8 cellular contexts compared by ENCODE assay signal in the genomic region with DNA sequence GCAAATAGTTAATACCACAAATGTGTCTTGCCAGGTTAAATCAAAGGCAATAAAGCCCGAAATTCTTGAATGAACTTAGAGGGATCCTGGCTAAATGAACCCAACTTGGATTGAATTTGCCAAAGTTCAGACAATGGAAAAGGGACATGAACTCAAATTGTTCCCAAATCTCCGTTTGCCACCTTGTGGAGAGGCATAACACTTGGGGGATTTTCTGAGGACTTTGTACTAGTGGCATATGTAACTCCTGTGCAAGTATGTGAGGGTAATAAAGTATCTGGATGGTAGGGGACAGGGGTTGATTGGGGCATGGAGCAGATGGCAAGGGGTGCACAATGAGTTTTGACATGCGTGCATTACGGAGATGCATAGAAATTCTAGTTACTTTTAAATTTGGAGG. TPM values are rescaled to one million over a fixed set of nuclear protein-coding genes. Genes with fewer than 3 reads are reported as not detected.
A peak's percentile ranks its signal among the peaks of the same experiment; 100 is the strongest.
DNase-seq lines count a peak whose midpoint lies in the region; ATAC-seq and TF ChIP-seq lines count a peak whose summit lies in the region.

No MANE protein-coding gene starts in this region.

- H3K4me2 ChIP-seq in neural progenitor cell = peak overlapping the region; percentile 86

- H3K9ac ChIP-seq in endocrine pancreas (ENCODE audit: control insufficient read depth, insufficient read depth, low read length) (no peak overlapping the region), neural progenitor cell (no peak overlapping the region)

- H3K4me3 ChIP-seq in CD8-positive, alpha-beta T cell (ENCODE audit: low read depth, low read length) = peak overlapping the region; percentile 76
- H3K4me3 ChIP-seq in NB4 (ENCODE audit: low read depth, low read length) (peak overlapping the region; percentile 82), endocrine pancreas (ENCODE audit: control insufficient read depth, insufficient read depth, low read length) (peak overlapping the region; percentile 74), neural progenitor cell (peak overlapping the region; percentile 61), lower leg skin (ENCODE audit: low read depth, poor library complexity, severe bottlenecking) (no peak overlapping the region)

- H3F3A ChIP-seq in neural progenitor cell (ENCODE audit: low read depth) = peaks cover 4% of the 10 kb centered on the region

- H3K27ac Mint-ChIP-seq in CD8-positive, alpha-beta T cell = peak overlapping the region; percentile 97
- peak overlapping the region; percentile 89 for H3K27ac Mint-ChIP-seq in neural progenitor cell

- H3K79me2 ChIP-seq in neural progenitor cell (ENCODE audit: low read depth) = peaks cover 34% of the 10 kb centered on the region

- no peak for TF ChIP-seq POLR2A in NB4 (IDR thresholded peaks at IDR 0.05; ENCODE audit: extremely low read depth, insufficient read length)
- no peak for TF ChIP-seq POLR2A in lower leg skin (IDR thresholded peaks at IDR 0.05)

- CTCF ChIA-PET in CD8-positive, alpha-beta T cell (lab: Charles Lee) = interaction anchor here (1.3 kb wide), 1 partner anchor 195 kb away, joined by 3 read pairs; no protein-coding TSS in a partner anchor

- no peak overlapping the region for H3K27ac ChIP-seq in CD8-positive, alpha-beta T cell (ENCODE audit: low read depth, low read length)
- H3K27ac ChIP-seq in neural progenitor cell = no peak overlapping the region

- H3K36me3 Mint-ChIP-seq in CD8-positive, alpha-beta T cell = peaks cover 10% of the 10 kb centered on the region
- peaks cover 3% of the 10 kb centered on the region for H3K36me3 Mint-ChIP-seq in neural progenitor cell

- no peak for ATAC-seq in CD8-positive, alpha-beta T cell
- ATAC-seq in GM19351 (IDR thresholded peaks at IDR 0.05; ENCODE audit: unreplicated experiment) = no peak

- peak overlapping the region; percentile 27 for H2AFZ ChIP-seq in neural progenitor cell (replicated peaks)

- peaks cover 9% of the 10 kb centered on the region for H3K27me3 Mint-ChIP-seq in CD8-positive, alpha-beta T cell (ENCODE audit: low read depth)
- H3K27me3 Mint-ChIP-seq in neural progenitor cell (ENCODE audit: insufficient read depth, low read depth) = peaks cover 3% of the 10 kb centered on the region

- POLR2A ChIA-PET in CD8-positive, alpha-beta T cell (lab: Charles Lee) = interaction anchor here (1.3 to 3.0 kb wide), 2 partner anchors 173 to 392 kb away, joined by 5 to 23 read pairs; a partner anchor contains a TSS

- no peaks in the 10 kb centered on the region for H3K36me3 ChIP-seq in CD8-positive, alpha-beta T cell (ENCODE audit: insufficient read depth, low read length)
- no peaks in the 10 kb centered on the region for H3K36me3 ChIP-seq in endocrine pancreas (ENCODE audit: control insufficient read depth, insufficient read depth, low read length)
- no peaks in the 10 kb centered on the region for H3K36me3 ChIP-seq in neural progenitor cell

- intact Hi-C loops in CD8-positive, alpha-beta T cell (cut with DNase I, micrococcal nuclease) = loop anchor here (5.0 to 10.0 kb wide), 5 partner anchors 525 to 1835 kb away; a partner anchor contains a TSS
- intact Hi-C loops in lower leg skin (cut with DNase I; ENCODE audit: low total_unique reads) = loop anchor here (5.0 kb wide), 1 partner anchor 1645 kb away; no protein-coding TSS in a partner anchor

- no peaks in the 10 kb centered on the region for H4K20me1 ChIP-seq in neural progenitor cell (ENCODE audit: low read depth)

- H3K4me3 Mint-ChIP-seq in CD8-positive, alpha-beta T cell = peak overlapping the region; percentile 93
- peak overlapping the region; percentile 97 for H3K4me3 Mint-ChIP-seq in neural progenitor cell

- no peak for DNase-seq in CD8-positive, alpha-beta T cell
- DNase-seq in NB4 (ENCODE audit: low read depth) = peak; percentile 23
- no peak for DNase-seq in neural progenitor cell (ENCODE audit: low spot score)
- DNase-seq in stimulated activated CD4-positive, alpha-beta T cell treated with anti-CD3 and anti-CD28 coated beads, Interleukin-12 subunit alpha, Interleukin-12 subunit beta, amount 100 ng/mL, for 4 hours = no peak
- no peak for DNase-seq in lower leg skin (ENCODE audit: low spot score in 2 of 2)
- no peak for DNase-seq in nucleus accumbens (lab: John Stamatoyannopoulos, UW)

- no peak for TF ChIP-seq CTCF in CD8-positive, alpha-beta T cell (IDR thresholded peaks at IDR 0.05)
- no peak for TF ChIP-seq CTCF in NB4 (IDR thresholded peaks at IDR 0.05; ENCODE audit: low read depth, low read length)
- no peak for TF ChIP-seq CTCF in neural progenitor cell (IDR thresholded peaks at IDR 0.05)
- TF ChIP-seq CTCF in lower leg skin (IDR thresholded peaks at IDR 0.05) = no peak

- H3K9me3 Mint-ChIP-seq in CD8-positive, alpha-beta T cell = no peaks in the 10 kb centered on the region
- H3K9me3 Mint-ChIP-seq in neural progenitor cell = no peaks in the 10 kb centered on the region

- H3K27me3 ChIP-seq in CD8-positive, alpha-beta T cell (ENCODE audit: insufficient read depth, low read length) = no peaks in the 10 kb centered on the region
- H3K27me3 ChIP-seq in endocrine pancreas (ENCODE audit: control insufficient read depth, insufficient read depth, low read length) (no peaks in the 10 kb centered on the region), neural progenitor cell (no peaks in the 10 kb centered on the region)

- H3K4me1 ChIP-seq in CD8-positive, alpha-beta T cell (ENCODE audit: insufficient read depth, low read length) = peaks cover 15% of the 10 kb centered on the region
- H3K4me1 ChIP-seq in endocrine pancreas (ENCODE audit: control insufficient read depth, insufficient read depth, low read length) (peaks cover 7% of the 10 kb centered on the region), neural progenitor cell (peaks cover 23% of the 10 kb centered on the region)

- peaks cover 30% of the 10 kb centered on the region for H3K4me1 Mint-ChIP-seq in CD8-positive, alpha-beta T cell (ENCODE audit: low read depth)
- H3K4me1 Mint-ChIP-seq in neural progenitor cell = peaks cover 17% of the 10 kb centered on the region

- H3K9me3 ChIP-seq in CD8-positive, alpha-beta T cell (ENCODE audit: low read length) = no peaks in the 10 kb centered on the region
- H3K9me3 ChIP-seq in endocrine pancreas (ENCODE audit: control insufficient read depth, low read length) (no peaks in the 10 kb centered on the region), neural progenitor cell (ENCODE audit: low read depth) (no peaks in the 10 kb centered on the region)

- WGBS in lower leg skin, 2 donors = 37 to 48% methylated on average over 4 of the region's 4 CpGs

RNA-seq across cellular contexts. Expression of a gene that starts 1.3 kb away (rescaled TPM):
- 1 to 10 TPM; 3.1 to 3.7 TPM for total RNA-seq in CD8-positive, alpha-beta T cell
- total RNA-seq in neural progenitor cell (ENCODE audit: low replicate concordance) = 22.0 and 31.8 TPM in 2 replicates
- 10 to 100 TPM; 16.6 to 20.0 (median 18.5) TPM for total RNA-seq in lower leg skin
